Comparison of ENCODE assay signal across 8 cellular contexts in genomic region chrX:16786791-16787735, GRCh38. TPM values are rescaled to one million over a fixed set of nuclear protein-coding genes. Genes with fewer than 3 reads are reported as not detected.
DNase-seq lines count a peak whose midpoint lies in the region; ATAC-seq, FAIRE-seq and TF ChIP-seq lines count a peak whose summit lies in the region.

No MANE protein-coding gene starts in this region.

- no peaks in the 10 kb centered on the region for H3K36me3 Mint-ChIP-seq in chondrocyte (ENCODE audit: low read depth)

- POLR2A ChIA-PET in HepG2 (lab: Yijun Ruan, JAX), result interaction anchor here (1.6 to 2.1 kb wide), 2 partner anchors 16 to 67 kb away, joined by 5 to 7 read pairs; partner anchors contain the start of gene SYAP1

- peak overlapping the region; percentile 63 to 84 (median 69) for H3K4me3 ChIP-seq in HepG2 (replicated peaks in 1 of 3; ENCODE audit: insufficient read depth in 1 of 3, low read depth in 2 of 3, low read length in 3 of 3)

- H3K27me3 ChIP-seq in HepG2 (ENCODE audit: control insufficient read depth in 1 of 2, insufficient read depth in 2 of 2, low read length in 2 of 2), result no peaks in the 10 kb centered on the region

- peak; percentile 18 for ATAC-seq in GM19023 (IDR thresholded peaks at IDR 0.05; ENCODE audit: unreplicated experiment)
- peak; percentile 20 for ATAC-seq in HG03442 (IDR thresholded peaks at IDR 0.05; ENCODE audit: unreplicated experiment)
- ATAC-seq in activated CD4-positive, CD25-positive, alpha-beta regulatory T cell treated with anti-CD3 and anti-CD28 coated beads, Interleukin-2, amount 50 U/mL, for 24 hours, result peak; percentile 12 to 29
- ATAC-seq in HepG2, result peak; percentile 32
- no peak for ATAC-seq in GM18858 (IDR thresholded peaks at IDR 0.05; ENCODE audit: unreplicated experiment)

- peak overlapping the region; percentile 82 for H3K27ac Mint-ChIP-seq in chondrocyte (ENCODE audit: unreplicated experiment)

- peaks cover 26% of the 10 kb centered on the region for H3K4me1 ChIP-seq in HepG2 (ENCODE audit: insufficient read depth, low read length)

- no peaks in the 10 kb centered on the region for H3K27me3 Mint-ChIP-seq in chondrocyte (ENCODE audit: low read depth)

- no peak for TF ChIP-seq POLR2A in HepG2 (IDR thresholded peaks at IDR 0.05; ENCODE audit: insufficient read depth in 1 of 2, low read depth in 2 of 2, low read length in 2 of 2)

- H3K9ac ChIP-seq in HepG2 (ENCODE audit: insufficient read depth, low read depth, low read length), result peak overlapping the region; percentile 71; the same call in 1 of the 2 replicates

- peaks cover 19% of the 10 kb centered on the region for H3K4me1 Mint-ChIP-seq in chondrocyte (ENCODE audit: low read depth)

- peak; percentile 12 for FAIRE-seq in HepG2 (lab: Jason Lieb, UNC)

- H2AFZ ChIP-seq in HepG2 (ENCODE audit: low read length), result no peak overlapping the region

- TF ChIP-seq CTCF in chondrocyte (IDR thresholded peaks at IDR 0.05) (peak; percentile 29), HepG2 (CRISPR knock-in tag; IDR thresholded peaks at IDR 0.05) (no peak)

- no TSS peak for BruUV-seq in HepG2 (replicated peaks; lab: Mats Ljungman, UMichigan)

- H3K9me3 Mint-ChIP-seq in chondrocyte (ENCODE audit: low read depth), result no peaks in the 10 kb centered on the region

- no peak for TF ChIP-seq RAD21 in HepG2 (CRISPR knock-in tag; IDR thresholded peaks at IDR 0.05)

- H3K4me3 Mint-ChIP-seq in chondrocyte (ENCODE audit: unreplicated experiment), result peak overlapping the region; percentile 96

- H3K9me3 ChIP-seq in HepG2 (ENCODE audit: low read length), result no peaks in the 10 kb centered on the region

- peaks cover 4% of the 10 kb centered on the region; the same call in 1 of the 2 replicates for H4K20me1 ChIP-seq in HepG2 (ENCODE audit: insufficient read depth, low read length)

- H3K79me2 ChIP-seq in HepG2 (ENCODE audit: insufficient read depth, low read length), result peaks cover 39% of the 10 kb centered on the region

- intact Hi-C loops in HepG2 (cut with micrococcal nuclease; ENCODE audit: unreplicated experiment), result loop anchor here (10.0 kb wide), 1 partner anchor 72 kb away; the partner anchor contains the start of genes CTPS2 and SYAP1

- WGBS in HepG2 (ENCODE audit: low lambda C conversion rate), result 1% methylated on average over 12 of the region's 73 CpGs

- peak overlapping the region; percentile 74 for H3K27ac ChIP-seq in HepG2 (ENCODE audit: extremely low read length, insufficient read depth, low read length)

- TF ChIP-seq EP300 in HepG2 (IDR thresholded peaks at IDR 0.05; ENCODE audit: low read depth in 2 of 2, low read length in 2 of 2), result no peak
- no peak for TF ChIP-seq EP300 in HepG2 (CRISPR knock-in tag; IDR thresholded peaks at IDR 0.05; ENCODE audit: borderline replicate concordance)

- DNase-seq in chondrocyte (ENCODE audit: low spot score) (no peak), HepG2 (ENCODE audit: low spot score) (no peak), LoVo (ENCODE audit: low spot score) (no peak)
- DNase-seq in stimulated activated CD8-positive, alpha-beta memory T cell treated with anti-CD3 and anti-CD28 coated beads, Interleukin-12 subunit alpha, Interleukin-12 subunit beta, amount 100 ng/mL, for 24 hours (ENCODE audit: extremely low read depth), result peak; percentile 11

- H3K4me2 ChIP-seq in HepG2 (ENCODE audit: low read depth, low read length), result peak overlapping the region; percentile 76

- CTCF ChIA-PET in HepG2 (lab: Yijun Ruan, JAX; ENCODE audit: low intra/inter-chr PET ratio, low total read pairs), result no interaction called here

- in situ Hi-C loops in HepG2 (cut with HindIII; ENCODE audit: extremely low pct_ligation_motif_present, low pct_unique_long_range_greater_than_20kb), result no loop called here

- H3K36me3 ChIP-seq in HepG2 (replicated peaks in 1 of 2; ENCODE audit: control insufficient read depth in 1 of 2, insufficient read depth in 2 of 2, low read length in 2 of 2), result 0 out of 5 replicates have a peak, but pooled peaks cover 0 to 1% of the 10 kb centered on the region in 2 experiments

TF ChIP-seq in HepG2, 621 proteins besides CTCF, POLR2A, EP300 and RAD21 (continues in another document):
- TF ChIP-seq CEBPG (CRISPR knock-in tag; IDR thresholded peaks at IDR 0.05) (peak; percentile 27), YEATS4 (CRISPR knock-in tag; IDR thresholded peaks at IDR 0.05; ENCODE audit: borderline replicate concordance) (0 out of 2 replicates have a peak, but pooled peaks have one; percentile 41), ZNF709 (CRISPR knock-in tag; IDR thresholded peaks at IDR 0.05) (0 out of 2 replicates have a peak, but pooled peaks have one; percentile 13), AGO1 (IDR thresholded peaks at IDR 0.05; ENCODE audit: low read depth, low read length, poor library complexity, severe bottlenecking) (peak; percentile 84), NFAT5 (CRISPR knock-in tag; IDR thresholded peaks at IDR 0.05) (no peak), MAX (IDR thresholded peaks at IDR 0.05) (peak; percentile 40; the same call in 1 of the 2 replicates), HNRNPK (IDR thresholded peaks at IDR 0.05; ENCODE audit: low read depth, low read length, poor library complexity, severe bottlenecking) (peak; percentile 57), CEBPB (IDR thresholded peaks at IDR 0.05; ENCODE audit: borderline replicate concordance, low read depth, low read length) (peak; percentile 21; the same call in 1 of the 2 replicates), ZZZ3 (CRISPR knock-in tag; IDR thresholded peaks at IDR 0.05; ENCODE audit: borderline replicate concordance) (no peak), ZNF660 (CRISPR knock-in tag; IDR thresholded peaks at IDR 0.05; ENCODE audit: borderline replicate concordance, low read depth) (no peak)

RNA-seq across cellular contexts. Expression of gene TXLNG, which starts 0.8 kb away (rescaled TPM):
- total RNA-seq in chondrocyte (8.9 to 11.6 TPM (median 9.1 TPM) in 3 replicates), HepG2 (2016; rRNA removed; fragmentation: Illumina TruSeq; extraction: Trizol) (13.1 and 17.8 TPM in 2 replicates)
- 1.6 and 2.4 TPM in 2 replicates for total RNA-seq in HepG2 (2016; cell fraction: cytosol; rRNA removed; fragmentation: Illumina TruSeq; extraction: Trizol; ENCODE audit: low read depth)
- total RNA-seq in HepG2 (2016; cell fraction: insoluble cytoplasmic fraction; rRNA removed; fragmentation: Illumina TruSeq; extraction: Trizol), result 13.0 and 18.0 TPM in 2 replicates
- 6.0 and 6.6 TPM in 2 replicates for total RNA-seq in HepG2 (2016; cell fraction: membrane; rRNA removed; fragmentation: Illumina TruSeq; extraction: Trizol)
- 9.1 and 10.1 TPM in 2 replicates for total RNA-seq in HepG2 (2016; cell fraction: nucleus; rRNA removed; fragmentation: Illumina TruSeq; extraction: Trizol)
- 13.4 and 15.5 TPM in 2 replicates for polyA plus RNA-seq in HepG2 (2011; rRNA removed)
- 6.4 and 10.9 TPM in 2 replicates for polyA plus RNA-seq in HepG2 (2011; cell fraction: cytosol; rRNA removed)
- 7.6 and 12.0 TPM in 2 replicates for polyA plus RNA-seq in HepG2 (2011; cell fraction: nucleus; rRNA removed)
- 11.8 and 13.5 TPM in 2 replicates for polyA plus RNA-seq in HepG2 (2012)
- polyA plus RNA-seq in HepG2 (2016; cell fraction: cytosol; fragmentation: Illumina TruSeq; extraction: Trizol; ENCODE audit: low read depth), result 0.61 and 0.70 TPM in 2 replicates
- polyA plus RNA-seq in HepG2 (2016; cell fraction: insoluble cytoplasmic fraction; fragmentation: Illumina TruSeq; extraction: Trizol; ENCODE audit: low read depth), result 18.7 and 19.3 TPM in 2 replicates
- 2.4 and 3.2 TPM in 2 replicates for polyA plus RNA-seq in HepG2 (2016; cell fraction: membrane; fragmentation: Illumina TruSeq; extraction: Trizol; ENCODE audit: low read depth)
- polyA plus RNA-seq in HepG2 (2016; cell fraction: nucleus; fragmentation: Illumina TruSeq; extraction: Trizol; ENCODE audit: insufficient read depth, low read depth), result 18.0 and 18.4 TPM in 2 replicates
- 5.1 and 21.6 TPM in 2 replicates for polyA minus RNA-seq in HepG2 (2011; rRNA and poly(A)+ RNA removed; ENCODE audit: low replicate concordance)
- polyA minus RNA-seq in HepG2 (2011; cell fraction: cytosol; rRNA and poly(A)+ RNA removed), result 6.6 and 8.6 TPM in 2 replicates
- 8.1 and 11.6 TPM in 2 replicates for polyA minus RNA-seq in HepG2 (2011; cell fraction: nucleus; rRNA and poly(A)+ RNA removed)
